ENCODE assay signal across 17 cellular contexts in the genomic region with DNA sequence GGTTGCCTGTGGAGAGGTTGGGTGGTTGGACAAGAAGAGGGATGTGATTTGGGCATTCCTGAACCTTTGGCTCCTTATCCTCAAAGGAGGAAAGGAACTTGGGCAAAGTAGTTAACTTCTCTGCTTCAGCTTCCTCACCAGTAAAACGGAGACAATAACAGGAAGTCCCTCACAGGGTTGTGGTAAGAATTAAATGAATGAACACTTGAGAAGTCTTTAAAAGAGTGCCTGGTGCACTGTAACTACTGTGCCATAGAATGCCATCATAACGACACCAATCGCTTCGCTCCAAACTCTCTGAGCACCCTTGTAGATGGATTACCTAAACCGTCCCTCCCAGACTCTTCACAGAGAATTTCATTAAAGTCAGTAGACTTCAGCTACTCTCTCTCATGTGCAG. TPM values are rescaled to one million over a fixed set of nuclear protein-coding genes. Genes with fewer than 3 reads are reported as not detected.
DNase-seq lines count a peak whose midpoint lies in the region; ATAC-seq and TF ChIP-seq lines count a peak whose summit lies in the region.
"Had no signal": no experiment of that assay in that cellular context is flagged by ENCODE, and none has a peak within 500 bp of the region (broad histone marks: within the 10 kb centered on the region; RNA-seq: fewer than 3 reads in every experiment).

No MANE protein-coding gene starts in this region.

- no peak overlapping the region for H3K4me3 ChIP-seq in tibial nerve
- H3K4me3 ChIP-seq: skin epidermis, upper lobe of left lung had no signal

- 70 to 71% methylated on average over 5 of the region's 5 CpGs for WGBS in tibial nerve, 2 donors

- peak overlapping the region; percentile 90 for H3K27ac Mint-ChIP-seq in activated CD4-positive, alpha-beta T cell treated with anti-CD3 and anti-CD28 coated beads, Interleukin-2, amount 10 ng/mL, durations not matched to agents 7 days and 5 days
- peak overlapping the region; percentile 86 for H3K27ac Mint-ChIP-seq in activated B cell treated with CpG ODN at 0.5 μM for 24 hours
- peak overlapping the region; percentile 90 for H3K27ac Mint-ChIP-seq in stimulated activated naive B cell treated with anti-CD40 and anti-IgM and Interleukin-4, amounts not matched to agents 10 μg/mL and 1 μg/mL and 100 μg/mL, for 72 hours

- no peak overlapping the region for H3K27ac ChIP-seq in tibial nerve
- H3K27ac ChIP-seq: upper lobe of left lung had no signal

- H3K36me3 ChIP-seq in tibial nerve: peaks cover 0 to 5% (median 0%) of the 10 kb centered on the region in 3 donors
- H3K36me3 ChIP-seq: upper lobe of left lung had no signal

- no peak for TF ChIP-seq EP300 in tibial nerve (IDR thresholded peaks at IDR 0.05)

- no peaks in the 10 kb centered on the region for H3K4me1 ChIP-seq in tibial nerve
- H3K4me1 ChIP-seq: upper lobe of left lung had no signal

- no peaks in the 10 kb centered on the region for H3K9me3 ChIP-seq in tibial nerve
- H3K9me3 ChIP-seq: upper lobe of left lung had no signal

- no peak for TF ChIP-seq CTCF in activated B cell treated with CpG ODN at 0.5 μM for 24 hours (IDR thresholded peaks at IDR 0.05)
- TF ChIP-seq CTCF in tibial nerve (IDR thresholded peaks at IDR 0.05): no peak

- CTCF ChIA-PET in activated CD4-positive, alpha-beta T cell treated with anti-CD3 and anti-CD28 coated beads, Interleukin-2, amount 10 ng/mL, durations not matched to agents 7 days and 5 days (lab: Charles Lee): interaction anchor here (1.5 kb wide), 1 partner anchor 10 kb away, joined by 8 read pairs; a partner anchor contains a TSS
- CTCF ChIA-PET in activated B cell treated with CpG ODN at 0.5 μM for 24 hours (lab: Charles Lee): interaction anchor here (0.8 to 1.3 kb wide), 2 partner anchors 10 to 18 kb away, joined by 3 read pairs; no protein-coding TSS in a partner anchor

- intact Hi-C loops in activated B cell treated with CpG ODN at 0.5 μM for 24 hours (cut with micrococcal nuclease): loop anchor here (1.0 kb wide), 1 partner anchor 10 kb away; no protein-coding TSS in a partner anchor

- peaks cover 20% of the 10 kb centered on the region for H3K4me1 Mint-ChIP-seq in activated CD4-positive, alpha-beta T cell treated with anti-CD3 and anti-CD28 coated beads, Interleukin-2, amount 10 ng/mL, durations not matched to agents 7 days and 5 days
- peaks cover 63% of the 10 kb centered on the region for H3K4me1 Mint-ChIP-seq in activated B cell treated with CpG ODN at 0.5 μM for 24 hours
- H3K4me1 Mint-ChIP-seq in stimulated activated naive B cell treated with anti-CD40 and anti-IgM and Interleukin-4, amounts not matched to agents 10 μg/mL and 1 μg/mL and 100 μg/mL, for 72 hours: peaks cover 22 to 43% of the 10 kb centered on the region in 2 donors

- H3K36me3 Mint-ChIP-seq in activated CD4-positive, alpha-beta T cell treated with anti-CD3 and anti-CD28 coated beads, Interleukin-2, amount 10 ng/mL, durations not matched to agents 7 days and 5 days (ENCODE audit: low read depth): peaks cover 2% of the 10 kb centered on the region
- peaks cover 4% of the 10 kb centered on the region for H3K36me3 Mint-ChIP-seq in activated B cell treated with CpG ODN at 0.5 μM for 24 hours (ENCODE audit: low read depth)
- H3K36me3 Mint-ChIP-seq in stimulated activated naive B cell treated with anti-CD40 and anti-IgM and Interleukin-4, amounts not matched to agents 10 μg/mL and 1 μg/mL and 100 μg/mL, for 72 hours: peaks cover 4 to 5% of the 10 kb centered on the region in 2 donors

- no peaks in the 10 kb centered on the region for H3K27me3 Mint-ChIP-seq in activated CD4-positive, alpha-beta T cell treated with anti-CD3 and anti-CD28 coated beads, Interleukin-2, amount 10 ng/mL, durations not matched to agents 7 days and 5 days
- H3K27me3 Mint-ChIP-seq in activated B cell treated with CpG ODN at 0.5 μM for 24 hours: no peaks in the 10 kb centered on the region
- H3K27me3 Mint-ChIP-seq in stimulated activated naive B cell treated with anti-CD40 and anti-IgM and Interleukin-4, amounts not matched to agents 10 μg/mL and 1 μg/mL and 100 μg/mL, for 72 hours: no peaks in the 10 kb centered on the region

- no peaks in the 10 kb centered on the region for H3K9me3 Mint-ChIP-seq in activated CD4-positive, alpha-beta T cell treated with anti-CD3 and anti-CD28 coated beads, Interleukin-2, amount 10 ng/mL, durations not matched to agents 7 days and 5 days
- no peaks in the 10 kb centered on the region for H3K9me3 Mint-ChIP-seq in activated B cell treated with CpG ODN at 0.5 μM for 24 hours
- no peaks in the 10 kb centered on the region for H3K9me3 Mint-ChIP-seq in stimulated activated naive B cell treated with anti-CD40 and anti-IgM and Interleukin-4, amounts not matched to agents 10 μg/mL and 1 μg/mL and 100 μg/mL, for 72 hours

- POLR2A ChIA-PET in activated CD4-positive, alpha-beta T cell treated with anti-CD3 and anti-CD28 coated beads, Interleukin-2, amount 10 ng/mL, durations not matched to agents 7 days and 5 days (lab: Charles Lee): no interaction called here
- POLR2A ChIA-PET in activated B cell treated with CpG ODN at 0.5 μM for 24 hours (lab: Charles Lee): interaction anchor here (0.7 to 1.9 kb wide), 4 partner anchors 10 to 34 kb away, joined by 3 to 14 read pairs (median 5); a partner anchor contains a TSS

- ATAC-seq in HG03135 (IDR thresholded peaks at IDR 0.05; ENCODE audit: unreplicated experiment): peak; percentile 61
- ATAC-seq in activated B cell treated with CpG ODN at 0.5 μM for 24 hours (ENCODE audit: low read depth): peak; percentile 64
- peak; percentile 84 to 94 for ATAC-seq in stimulated activated naive B cell treated with anti-CD40 and anti-IgM and Interleukin-4, amounts not matched to agents 10 μg/mL and 1 μg/mL and 100 μg/mL, for 72 hours (replicated peaks)
- no peak for ATAC-seq in HG03342 (IDR thresholded peaks at IDR 0.05; ENCODE audit: unreplicated experiment)
- no peak for ATAC-seq in GM21526 (IDR thresholded peaks at IDR 0.05; ENCODE audit: low FRiP score, unreplicated experiment)

- no peak overlapping the region for H3K4me3 Mint-ChIP-seq in activated CD4-positive, alpha-beta T cell treated with anti-CD3 and anti-CD28 coated beads, Interleukin-2, amount 10 ng/mL, durations not matched to agents 7 days and 5 days
- H3K4me3 Mint-ChIP-seq in activated B cell treated with CpG ODN at 0.5 μM for 24 hours: no peak overlapping the region
- no peak overlapping the region for H3K4me3 Mint-ChIP-seq in stimulated activated naive B cell treated with anti-CD40 and anti-IgM and Interleukin-4, amounts not matched to agents 10 μg/mL and 1 μg/mL and 100 μg/mL, for 72 hours

- peak; percentile 10 for DNase-seq in activated CD4-positive, alpha-beta T cell treated with anti-CD3 and anti-CD28 coated beads, Interleukin-2, amount 10 ng/mL, durations not matched to agents 7 days and 5 days
- no peak for DNase-seq in activated CD4-positive, alpha-beta T cell treated with anti-CD3 and anti-CD28 coated beads, Interleukin-2, amount 50 U/mL, for 1 hour
- DNase-seq in activated B cell treated with CpG ODN at 0.5 μM for 24 hours (no peak), tibial nerve (ENCODE audit: low spot score in 2 of 2) (no peak)
- DNase-seq in stimulated activated naive B cell treated with anti-CD40 and anti-IgM and Interleukin-4, amounts not matched to agents 10 μg/mL and 1 μg/mL and 100 μg/mL, for 72 hours: no peak
- DNase-seq: activated CD8-positive, alpha-beta memory T cell treated with anti-CD3 and anti-CD28 coated beads for 24 hours; anterior cingulate cortex; DMS79; effector memory CD4-positive, alpha-beta T cell; kidney glomerular epithelial cell; NCI-H187 treated with DMSO at 0.1 percent for 48 hours; SW 1271; upper lobe of left lung had no signal

- no peak for TF ChIP-seq POLR2A in tibial nerve (IDR thresholded peaks at IDR 0.05)

- H3K27me3 ChIP-seq in tibial nerve: peaks cover 0 to 8% of the 10 kb centered on the region in 2 donors
- H3K27me3 ChIP-seq: upper lobe of left lung had no signal

RNA-seq across cellular contexts. Expression of a gene that starts 10.5 kb away (rescaled TPM):
- under 1 TPM; 0.64 to 0.65 TPM for total RNA-seq in activated CD4-positive, alpha-beta T cell treated with anti-CD3 and anti-CD28 coated beads, Interleukin-2, amount 10 ng/mL, durations not matched to agents 7 days and 5 days
- 2.2 and 3.4 TPM in 2 replicates for total RNA-seq in activated B cell treated with CpG ODN at 0.5 μM for 24 hours
- total RNA-seq in tibial nerve: 1 to 10 TPM; 1.3 to 3.3 (median 1.7) TPM

RNA-seq across cellular contexts. Expression of a gene that starts 34.0 kb away (rescaled TPM):
- 10 to 100 TPM in 1 of 2 experiments, 1 to 10 TPM in 1; 6.3 to 10.3 TPM for total RNA-seq in activated CD4-positive, alpha-beta T cell treated with anti-CD3 and anti-CD28 coated beads, Interleukin-2, amount 10 ng/mL, durations not matched to agents 7 days and 5 days
- 9.6 and 11.6 TPM in 2 replicates for total RNA-seq in activated B cell treated with CpG ODN at 0.5 μM for 24 hours
- 10 to 100 TPM in 2 of 4 donors, 1 to 10 TPM in 2; 2.2 to 26.1 (median 13.2) TPM for total RNA-seq in tibial nerve

RNA-seq across cellular contexts. Expression of a gene that starts 43.4 kb away (rescaled TPM):
- 10 to 100 TPM; 11.0 to 12.4 TPM for total RNA-seq in activated CD4-positive, alpha-beta T cell treated with anti-CD3 and anti-CD28 coated beads, Interleukin-2, amount 10 ng/mL, durations not matched to agents 7 days and 5 days
- total RNA-seq in activated B cell treated with CpG ODN at 0.5 μM for 24 hours: 11.7 and 14.3 TPM in 2 replicates
- total RNA-seq in tibial nerve: 10 to 100 TPM; 21.6 to 44.4 (median 34.0) TPM

RNA-seq across cellular contexts. Expression of a gene that starts 46.8 kb away (rescaled TPM):
- total RNA-seq in activated CD4-positive, alpha-beta T cell treated with anti-CD3 and anti-CD28 coated beads, Interleukin-2, amount 10 ng/mL, durations not matched to agents 7 days and 5 days: 1 to 10 TPM; 4.1 to 4.4 TPM
- 2.0 and 2.3 TPM in 2 replicates for total RNA-seq in activated B cell treated with CpG ODN at 0.5 μM for 24 hours
- 1 to 10 TPM; 1.6 to 4.8 (median 1.9) TPM for total RNA-seq in tibial nerve

Comparison
In these comparisons a context has a peak if more than half of its experiments do, and no peak if none do; other contexts are left out.
1. ATAC-seq: peak in HG03135 (single experiment), activated B cell treated with CpG ODN at 0.5 μM for 24 hours (single experiment) and stimulated activated naive B cell treated with anti-CD40 and anti-IgM and Interleukin-4, amounts not matched to agents 10 μg/mL and 1 μg/mL and 100 μg/mL, for 72 hours (2 of 2); none in HG03342 (single experiment) and GM21526 (single experiment).
2. Peak in every context shown above with its lines, with median percentiles within 50 percentile points of each other: H3K27ac Mint-ChIP-seq.